8 cellular contexts compared by ENCODE assay signal in the genomic region with DNA sequence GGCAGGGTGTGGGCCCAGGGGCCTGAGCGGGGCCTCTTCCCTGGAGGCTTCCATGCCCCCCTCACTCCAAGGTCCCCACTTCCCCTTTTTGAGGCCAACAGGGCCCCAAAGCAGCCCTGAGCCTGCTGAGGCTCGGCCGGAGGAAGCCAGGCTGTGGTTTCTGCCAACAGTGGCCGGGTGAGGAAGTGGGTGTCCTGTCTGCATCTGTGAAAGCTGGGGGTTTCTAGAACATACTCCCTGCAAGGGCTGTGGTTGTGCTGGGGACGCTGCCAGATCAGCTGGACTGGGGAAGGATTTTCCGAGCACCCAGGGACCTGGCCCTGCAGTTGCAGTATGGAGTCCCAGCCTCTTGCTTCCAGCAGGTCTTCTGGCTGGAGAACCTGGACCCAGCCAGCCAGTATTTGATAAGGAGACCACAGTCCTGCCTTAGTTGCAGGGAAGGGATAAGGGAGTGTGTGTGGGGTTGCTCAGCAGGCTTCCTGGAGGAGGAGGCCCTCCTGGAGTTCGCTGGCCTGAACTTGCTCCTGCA. TPM values are rescaled to one million over a fixed set of nuclear protein-coding genes. Genes with fewer than 3 reads are reported as not detected.
DNase-seq lines count a peak whose midpoint lies in the region; ATAC-seq and TF ChIP-seq lines count a peak whose summit lies in the region.

No MANE protein-coding gene starts in this region.

- peaks cover 3 to 8% of the 10 kb centered on the region in 2 experiments; a peak in 4 of 5 replicates for H3K9me3 Mint-ChIP-seq in H9

- no peak overlapping the region for H3K56ac ChIP-seq in H9 (ENCODE audit: insufficient read length, low read depth, low read length)

- 0 out of 2 replicates have a peak, but pooled peaks cover 3% of the 10 kb centered on the region for H3K4me1 ChIP-seq in H9 (ENCODE audit: insufficient read depth, low read length)

- H3K9me3 ChIP-seq in H9 (ENCODE audit: control insufficient read depth, low read depth, low read length), result no peaks in the 10 kb centered on the region

- no peak overlapping the region for H3K4me2 ChIP-seq in H9 (ENCODE audit: insufficient read depth, insufficient read length, low read length)

- H2AFZ ChIP-seq in H9 (ENCODE audit: low read length), result no peak overlapping the region

- no peak overlapping the region for H3K18ac ChIP-seq in H9 (ENCODE audit: insufficient read length, low read depth, low read length)

- H4K91ac ChIP-seq in H9 (ENCODE audit: insufficient read length, low read depth, low read length), result no peak overlapping the region

- ATAC-seq in stimulated activated naive CD8-positive, alpha-beta T cell treated with anti-CD3 and anti-CD28 coated beads, Interleukin-15, Interleukin-2, amounts not matched to agents 100 U/mL and 50 U/mL, for 24 hours, result peak; percentile 53

- no peak overlapping the region for H2BK5ac ChIP-seq in H9 (ENCODE audit: insufficient read length, low read length)

- no peaks in the 10 kb centered on the region; the same call in 1 of the 2 replicates for H3K27me3 Mint-ChIP-seq in H9 (ENCODE audit: low read depth)

- H3K27ac Mint-ChIP-seq in H9, result peak overlapping the region in 2 of 3 experiments; percentile 33 to 40; a peak in 1 of 7 replicates

- no peak overlapping the region for H3K27ac ChIP-seq in H9 (ENCODE audit: insufficient read length, low read depth, low read length)

- TF ChIP-seq CTCF in GM12875 (IDR thresholded peaks at IDR 0.05; ENCODE audit: borderline replicate concordance, insufficient read depth, low read depth, low read length), result no peak
- no peak for TF ChIP-seq CTCF in H9 (conservative IDR thresholded peaks at IDR 0.05)
- no peak for TF ChIP-seq CTCF in NB4 (IDR thresholded peaks at IDR 0.05; ENCODE audit: low read depth, low read length)

- H3K79me1 ChIP-seq in H9 (ENCODE audit: insufficient read depth, low read depth, low read length, poor library complexity, severe bottlenecking), result no peaks in the 10 kb centered on the region

- no peak for DNase-seq in H9
- peak; percentile 100 for DNase-seq in NB4 (ENCODE audit: low read depth)
- DNase-seq in activated gamma-delta T cell (lab: John Stamatoyannopoulos, UW), result peak; percentile 35
- DNase-seq in iris pigment epithelial cell (ENCODE audit: low read depth), result peak; percentile 69
- DNase-seq in stimulated activated naive CD8-positive, alpha-beta T cell treated with anti-CD3 and anti-CD28 coated beads, Interleukin-15, Interleukin-2, amounts not matched to agents 100 U/mL and 50 U/mL, for 24 hours, result peak; percentile 68
- no peak for DNase-seq in SHP77 (lab: John Stamatoyannopoulos, UW)
- DNase-seq in NCI-H345 (lab: John Stamatoyannopoulos, UW), result no peak

- H3K14ac ChIP-seq in H9 (ENCODE audit: insufficient read depth, low read length), result no peak overlapping the region; the same call in 1 of the 2 replicates

- TF ChIP-seq POLR2A in NB4 (IDR thresholded peaks at IDR 0.05; ENCODE audit: extremely low read depth, insufficient read length), result no peak

- no peak overlapping the region for H2AK5ac ChIP-seq in H9 (ENCODE audit: insufficient read length, low read length)

- H3K9ac ChIP-seq in H9 (ENCODE audit: extremely low read depth, insufficient read length, low read length), result no peak overlapping the region

- no peak overlapping the region for H2BK12ac ChIP-seq in H9 (ENCODE audit: insufficient read length, low read depth, low read length)

- H3K23ac ChIP-seq in H9 (ENCODE audit: insufficient read length, low read depth, low read length), result no peak overlapping the region

- peak overlapping the region; percentile 34 for H3K4me3 ChIP-seq in GM12875 (ENCODE audit: low read depth, low read length)
- H3K4me3 ChIP-seq in NB4 (ENCODE audit: low read depth, low read length), result peak overlapping the region; percentile 46

- H4K20me1 ChIP-seq in H9 (ENCODE audit: control insufficient read depth, insufficient read depth, insufficient read length), result no peaks in the 10 kb centered on the region

- H3K4me3 Mint-ChIP-seq in H9, result no peak overlapping the region

- no peak overlapping the region for H3K4ac ChIP-seq in H9 (ENCODE audit: low read depth, low read length)

- no peak overlapping the region for H2BK15ac ChIP-seq in H9 (ENCODE audit: low read depth, low read length)

- H3K27me3 ChIP-seq in H9 (ENCODE audit: insufficient read depth, low read length), result no peaks in the 10 kb centered on the region

- no peak overlapping the region for H2BK120ac ChIP-seq in H9 (ENCODE audit: low read depth, low read length, poor library complexity, severe bottlenecking)

- H3K4me1 Mint-ChIP-seq in H9, result peaks cover 16 to 20% of the 10 kb centered on the region in 2 experiments

- H3K23me2 ChIP-seq in H9 (ENCODE audit: insufficient read length, low read depth, low read length, poor library complexity, severe bottlenecking), result no peaks in the 10 kb centered on the region

- no peak overlapping the region for H4K5ac ChIP-seq in H9 (ENCODE audit: insufficient read length, low read depth, low read length)

- WGBS in H9 (ENCODE audit: extremely low coverage, insufficient read length, low lambda C conversion rate), result no CpG with 5 or more reads among the region's 7 CpGs

- no peaks in the 10 kb centered on the region for H3K79me2 ChIP-seq in H9 (ENCODE audit: insufficient read depth, low read length)

- peaks cover 0 to 14% (median 0%) of the 10 kb centered on the region in 3 experiments; a peak in 3 of 7 replicates for H3K36me3 Mint-ChIP-seq in H9 (ENCODE audit: insufficient read depth in 1 of 3, low read depth in 3 of 3)

- H3T11ph ChIP-seq in H9 (ENCODE audit: low read length), result no peak overlapping the region

- H2BK20ac ChIP-seq in H9 (ENCODE audit: low read depth, low read length, poor library complexity, severe bottlenecking), result no peak overlapping the region

- no peak overlapping the region for H4K8ac ChIP-seq in H9 (replicated peaks; ENCODE audit: insufficient read length, low read depth, low read length)

RNA-seq across cellular contexts. Expression of a gene that starts 15.7 kb away (rescaled TPM):
- total RNA-seq in H9 (2021), result 2.6 and 4.0 TPM in 2 replicates

Comparison
In these comparisons a context has a peak if more than half of its experiments do, and no peak if none do; other contexts are left out.
1. DNase-seq: peak in NB4 (single experiment), activated gamma-delta T cell (single experiment), iris pigment epithelial cell (single experiment) and stimulated activated naive CD8-positive, alpha-beta T cell treated with anti-CD3 and anti-CD28 coated beads, Interleukin-15, Interleukin-2, amounts not matched to agents 100 U/mL and 50 U/mL, for 24 hours (single experiment); none in H9 (single experiment), SHP77 (0 of 2) and NCI-H345 (single experiment).